22 cellular contexts compared by ENCODE assay signal in genomic region chr10:46528675-46529615, GRCh38. TPM values are rescaled to one million over a fixed set of nuclear protein-coding genes. Genes with fewer than 3 reads are reported as not detected.
DNase-seq lines count a peak whose midpoint lies in the region; ATAC-seq and TF ChIP-seq lines count a peak whose summit lies in the region.
"Had no signal": no experiment of that assay in that cellular context is flagged by ENCODE, and none has a peak within 500 bp of the region (broad histone marks: within the 10 kb centered on the region; RNA-seq: fewer than 3 reads in every experiment).

No MANE protein-coding gene starts in this region.

- no peaks in the 10 kb centered on the region for H3K4me1 ChIP-seq in HEK293 (ENCODE audit: control insufficient read depth, insufficient read depth, low read length)
- no peaks in the 10 kb centered on the region for H3K4me1 ChIP-seq in right cardiac atrium (ENCODE audit: control insufficient read depth, insufficient read depth, low read length)
- peaks cover 0 to 2% (median 0%) of the 10 kb centered on the region in 6 donors for H3K4me1 ChIP-seq in spleen
- H3K4me1 ChIP-seq: BLaER1 treated with 17β-estradiol and CSF1 and Interleukin-3, amounts not matched to agents 10 nM and 100 nM had no signal

- ATAC-seq in activated CD8-positive, alpha-beta memory T cell treated with anti-CD3 and anti-CD28 coated beads, Interleukin-2, amount 10 ng/mL, durations not matched to agents 7 days and 5 days: no peak
- ATAC-seq in right cardiac atrium: no peak

- peak; percentile 8 for DNase-seq in activated CD8-positive, alpha-beta memory T cell treated with anti-CD3 and anti-CD28 coated beads, Interleukin-2, amount 50 U/mL, for 4 hours
- no peak for DNase-seq in activated CD8-positive, alpha-beta memory T cell treated with anti-CD3 and anti-CD28 coated beads, Interleukin-2, amount 10 ng/mL, durations not matched to agents 7 days and 5 days
- peak in 2 of 3 donors; percentile 6 to 27 for DNase-seq in right cardiac atrium
- peak; percentile 67 for DNase-seq in spleen
- no peak for DNase-seq in ureter (ENCODE audit: low spot score)
- no peak for DNase-seq in NCI-H2227 (lab: John Stamatoyannopoulos, UW; ENCODE audit: unreplicated experiment)
- DNase-seq in middle frontal gyrus (ENCODE audit: extremely low spot score, low spot score): no peak
- DNase-seq: amniotic stem cell; H9; KG1; NCI-H1930; nephron progenitor cell; PC-9; stimulated activated CD4-positive, alpha-beta T cell treated with anti-CD3 and anti-CD28 coated beads, Interleukin-12 subunit alpha, Interleukin-12 subunit beta, amount 100 ng/mL, for 4 hours; T-helper 2 cell had no signal

- no peaks in the 10 kb centered on the region for H3K4me1 Mint-ChIP-seq in activated CD8-positive, alpha-beta memory T cell treated with anti-CD3 and anti-CD28 coated beads, Interleukin-2, amount 10 ng/mL, durations not matched to agents 7 days and 5 days
- H3K4me1 Mint-ChIP-seq: H9, nephron progenitor cell had no signal

- H3K27me3 ChIP-seq in right cardiac atrium (ENCODE audit: control insufficient read depth, insufficient read depth) (no peaks in the 10 kb centered on the region), spleen (replicated peaks in 1 of 7) (no peaks in the 10 kb centered on the region)
- H3K27me3 ChIP-seq: BLaER1 treated with 17β-estradiol and CSF1 and Interleukin-3, amounts not matched to agents 10 nM and 100 nM; cardiac muscle cell had no signal

- 82% methylated on average over 9 of the region's 9 CpGs for WGBS in right cardiac atrium
- WGBS in spleen, 5 donors: 81 to 87% (median 83%) methylated on average over 9 of the region's 9 CpGs

- TF ChIP-seq POLR2A in spleen (IDR thresholded peaks at IDR 0.05): no peak

- H3K36me3 ChIP-seq in HEK293 (ENCODE audit: control insufficient read depth in 2 of 2, insufficient read depth in 1 of 2, low read length in 2 of 2): no peaks in the 10 kb centered on the region; a peak in 1 of 3 replicates
- no peaks in the 10 kb centered on the region for H3K36me3 ChIP-seq in spleen
- H3K36me3 ChIP-seq: BLaER1 treated with 17β-estradiol and CSF1 and Interleukin-3, amounts not matched to agents 10 nM and 100 nM; cardiac muscle cell had no signal

- no peaks in the 10 kb centered on the region for H3K9me3 Mint-ChIP-seq in activated CD8-positive, alpha-beta memory T cell treated with anti-CD3 and anti-CD28 coated beads, Interleukin-2, amount 10 ng/mL, durations not matched to agents 7 days and 5 days (ENCODE audit: low read depth)
- H3K9me3 Mint-ChIP-seq: H9, nephron progenitor cell had no signal

- H3K9me3 ChIP-seq in HEK293 (ENCODE audit: control insufficient read depth, insufficient read depth, low read depth, low read length) (no peaks in the 10 kb centered on the region), right cardiac atrium (ENCODE audit: control insufficient read depth, low read length) (no peaks in the 10 kb centered on the region), spleen (no peaks in the 10 kb centered on the region)

- intact Hi-C loops in right cardiac atrium (cut with DNase I): no loop called here
- intact Hi-C loops in spleen (cut with DNase I; ENCODE audit: low total_unique reads): no loop called here

- POLR2A ChIA-PET in HEK293 (lab: Yijun Ruan, JAX): no interaction called here

- no peak overlapping the region for H3K4me3 Mint-ChIP-seq in activated CD8-positive, alpha-beta memory T cell treated with anti-CD3 and anti-CD28 coated beads, Interleukin-2, amount 10 ng/mL, durations not matched to agents 7 days and 5 days
- H3K4me3 Mint-ChIP-seq: H9, nephron progenitor cell had no signal

- no peaks in the 10 kb centered on the region for H3K36me3 Mint-ChIP-seq in activated CD8-positive, alpha-beta memory T cell treated with anti-CD3 and anti-CD28 coated beads, Interleukin-2, amount 10 ng/mL, durations not matched to agents 7 days and 5 days

- peaks cover 6% of the 10 kb centered on the region for H3K27me3 Mint-ChIP-seq in activated CD8-positive, alpha-beta memory T cell treated with anti-CD3 and anti-CD28 coated beads, Interleukin-2, amount 10 ng/mL, durations not matched to agents 7 days and 5 days

- CTCF ChIA-PET in activated CD8-positive, alpha-beta memory T cell treated with anti-CD3 and anti-CD28 coated beads, Interleukin-2, amount 10 ng/mL, durations not matched to agents 7 days and 5 days (lab: Charles Lee): no interaction called here
- CTCF ChIA-PET in HEK293 (lab: Yijun Ruan, JAX): interaction anchor here (1.2 kb wide), 1 partner anchor 11 kb away, joined by 3 read pairs; no protein-coding TSS in a partner anchor

- TF ChIP-seq CTCF in HEK293 (tag by site-specific recombination; IDR thresholded peaks at IDR 0.05) (no peak), spleen (IDR thresholded peaks at IDR 0.05 in 8 of 11, conservative IDR thresholded peaks at IDR 0.05 in 3 of 11) (no peak)

- H3K4me3 ChIP-seq in HEK293 (ENCODE audit: low read depth, low read length): no peak overlapping the region
- H3K4me3 ChIP-seq in right cardiac atrium (ENCODE audit: low read length): no peak overlapping the region
- no peak overlapping the region for H3K4me3 ChIP-seq in spleen
- H3K4me3 ChIP-seq: BLaER1 treated with 17β-estradiol and CSF1 and Interleukin-3, amounts not matched to agents 10 nM and 100 nM; cardiac muscle cell; PC-9; SK-N-MC had no signal

- no peak overlapping the region for H3K27ac Mint-ChIP-seq in activated CD8-positive, alpha-beta memory T cell treated with anti-CD3 and anti-CD28 coated beads, Interleukin-2, amount 10 ng/mL, durations not matched to agents 7 days and 5 days
- H3K27ac Mint-ChIP-seq: H9, nephron progenitor cell had no signal

- H3K27ac ChIP-seq in HEK293 (ENCODE audit: extremely low read depth, low read depth, low read length): no peak overlapping the region
- no peak overlapping the region for H3K27ac ChIP-seq in right cardiac atrium (ENCODE audit: low read length)
- no peak overlapping the region for H3K27ac ChIP-seq in spleen
- H3K27ac ChIP-seq: BLaER1 treated with 17β-estradiol and CSF1 and Interleukin-3, amounts not matched to agents 10 nM and 100 nM; cardiac muscle cell; PC-9; SK-N-MC; VCaP had no signal

TF ChIP-seq in HEK293, 187 proteins besides CTCF, POLR2A, EP300 and RAD21:
- TF ChIP-seq SCRT1 (tag by site-specific recombination; IDR thresholded peaks at IDR 0.05; ENCODE audit: borderline replicate concordance) (peak; percentile 89), SCRT2 (tag by site-specific recombination; IDR thresholded peaks at IDR 0.05) (peak; percentile 59; the same call in 1 of the 2 replicates), ZNF639 (tag by site-specific recombination; IDR thresholded peaks at IDR 0.05) (no peak)

RNA-seq across cellular contexts. Expression of gene GPRIN2, which starts 27.5 kb away (rescaled TPM):
- not detected for total RNA-seq in activated CD8-positive, alpha-beta memory T cell treated with anti-CD3 and anti-CD28 coated beads, Interleukin-2, amount 10 ng/mL, durations not matched to agents 7 days and 5 days
- not detected for total RNA-seq in right cardiac atrium
- polyA plus RNA-seq in right cardiac atrium: not detected
- not detected for total RNA-seq in spleen
- not detected for polyA plus RNA-seq in spleen
- 9.4 TPM for total RNA-seq in ureter
- total RNA-seq: A673, pulmonary artery endothelial cell had no signal

RNA-seq across cellular contexts. Expression of gene SYT15, which starts 50.0 kb away (rescaled TPM):
- total RNA-seq in activated CD8-positive, alpha-beta memory T cell treated with anti-CD3 and anti-CD28 coated beads, Interleukin-2, amount 10 ng/mL, durations not matched to agents 7 days and 5 days: 1 to 10 TPM in 1 of 2 experiments, under 1 TPM in 1; 0.33 to 1.5 TPM
- total RNA-seq in right cardiac atrium: 1 to 10 TPM; 2.7 to 4.1 (median 3.5) TPM
- 2.6 TPM for polyA plus RNA-seq in right cardiac atrium
- 1 to 10 TPM in 6 of 7 donors, under 1 TPM in 1; 0.92 to 8.4 (median 3.2) TPM for total RNA-seq in spleen
- polyA plus RNA-seq in spleen: 1 to 10 TPM in 2 of 3 donors, under 1 TPM in 1; 0.20 to 1.5 (median 1.0) TPM
- total RNA-seq in ureter: 10.4 TPM

Comparison
In these comparisons a context has a peak if more than half of its experiments do, and no peak if none do; other contexts are left out.
1. DNase-seq: peak in activated CD8-positive, alpha-beta memory T cell treated with anti-CD3 and anti-CD28 coated beads, Interleukin-2, amount 50 U/mL, for 4 hours (single experiment), right cardiac atrium (2 of 3) and spleen (single experiment); none in activated CD8-positive, alpha-beta memory T cell treated with anti-CD3 and anti-CD28 coated beads, Interleukin-2, amount 10 ng/mL, durations not matched to agents 7 days and 5 days (single experiment), ureter (single experiment), NCI-H2227 (single experiment) and middle frontal gyrus (single experiment).